Comparison of ENCODE assay signal across 15 cellular contexts in the genomic region with DNA sequence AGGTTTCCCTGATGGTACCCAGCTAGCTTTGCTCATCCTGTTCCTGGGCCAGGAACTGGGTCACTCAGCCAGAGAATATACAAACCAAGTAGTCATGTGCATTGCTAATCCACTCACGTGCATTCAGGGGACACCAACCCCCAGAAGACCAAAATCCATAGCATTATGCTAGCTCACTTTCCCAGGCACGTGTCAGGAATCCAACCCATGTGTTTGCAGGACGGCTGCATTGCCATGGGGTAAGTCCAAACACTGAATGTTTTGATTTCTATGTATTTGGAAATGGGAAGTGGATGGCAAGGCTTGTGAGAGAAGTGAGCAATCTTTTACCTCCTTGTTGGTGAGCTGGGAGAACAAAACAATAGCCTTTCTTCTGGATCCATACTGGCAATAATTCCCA.
A peak's percentile ranks its signal among the peaks of the same experiment; 100 is the strongest.
DNase-seq lines count a peak whose midpoint lies in the region; ATAC-seq and TF ChIP-seq lines count a peak whose summit lies in the region.
"Had no signal": no experiment of that assay in that cellular context is flagged by ENCODE, and none has a peak within 500 bp of the region (broad histone marks: within the 10 kb centered on the region; RNA-seq: fewer than 3 reads in every experiment).

No MANE protein-coding gene starts in this region.

- peak overlapping the region in 2 of 11 experiments; percentile 50 to 53; a peak in 4 of 22 replicates for H3K9ac ChIP-seq in BLaER1 treated with 17β-estradiol and CSF1 and Interleukin-3, amounts not matched to agents 10 nM and 100 nM

- peaks cover 0 to 44% (median 17%) of the 10 kb centered on the region in 11 experiments; a peak in 13 of 22 replicates for H4K20me1 ChIP-seq in BLaER1 treated with 17β-estradiol and CSF1 and Interleukin-3, amounts not matched to agents 10 nM and 100 nM

- no peaks in the 10 kb centered on the region for H3K27me3 ChIP-seq in BLaER1 treated with 17β-estradiol and CSF1 and Interleukin-3, amounts not matched to agents 10 nM and 100 nM
- H3K27me3 ChIP-seq in neutrophil (no peaks in the 10 kb centered on the region), heart right ventricle (no peaks in the 10 kb centered on the region)

- no peak for TF ChIP-seq CTCF in neutrophil (IDR thresholded peaks at IDR 0.05)
- no peak for TF ChIP-seq CTCF in heart right ventricle (IDR thresholded peaks at IDR 0.05)

- H3K36me3 ChIP-seq in BLaER1 treated with 17β-estradiol and CSF1 and Interleukin-3, amounts not matched to agents 10 nM and 100 nM: peaks cover 5 to 21% (median 13%) of the 10 kb centered on the region in 11 experiments; a peak in 20 of 22 replicates
- H3K36me3 ChIP-seq in neutrophil: peaks cover 4% of the 10 kb centered on the region
- peaks cover 0 to 10% (median 0%) of the 10 kb centered on the region in 9 donors for H3K36me3 ChIP-seq in heart right ventricle

- peaks cover 0 to 6% (median 0%) of the 10 kb centered on the region in 11 experiments; a peak in 1 of 22 replicates for H3K9me3 ChIP-seq in BLaER1 treated with 17β-estradiol and CSF1 and Interleukin-3, amounts not matched to agents 10 nM and 100 nM (replicated peaks in 1 of 11)
- H3K9me3 ChIP-seq in neutrophil (no peaks in the 10 kb centered on the region), heart right ventricle (no peaks in the 10 kb centered on the region)
- H3K9me3 ChIP-seq: left ventricle myocardium inferior had no signal

- peak; percentile 46 for DNase-seq in HT1080 (ENCODE audit: low read depth)
- no peak for DNase-seq in DMS53 (lab: John Stamatoyannopoulos, UW)
- no peak for DNase-seq in heart right ventricle
- no peak for DNase-seq in NCI-H2029 treated with DMSO at 0.1 percent for 48 hours (lab: John Stamatoyannopoulos, UW)
- DNase-seq: cortex of kidney, erythroblast, left ventricle myocardium inferior, NCI-H1930, nephron progenitor cell, T-helper 17 cell had no signal

- H3K27ac Mint-ChIP-seq in dendritic cell treated with granulocyte-macrophage colony-stimulating factor and Interleukin-4, amounts not matched to agents 40 ng/mL and 50 ng/mL, for 4 days: peak overlapping the region; percentile 96
- H3K27ac Mint-ChIP-seq: nephron progenitor cell had no signal

- no peaks in the 10 kb centered on the region for H3K9me3 Mint-ChIP-seq in dendritic cell treated with granulocyte-macrophage colony-stimulating factor and Interleukin-4, amounts not matched to agents 40 ng/mL and 50 ng/mL, for 4 days

- intact Hi-C loops in dendritic cell treated with granulocyte-macrophage colony-stimulating factor and Interleukin-4, amounts not matched to agents 40 ng/mL and 50 ng/mL, for 4 days (cut with micrococcal nuclease): loop anchor here (1.0 kb wide), 1 partner anchor 18 kb away; no protein-coding TSS in a partner anchor
- intact Hi-C loops in heart right ventricle (cut with DNase I): no loop called here

- WGBS in heart right ventricle, 2 donors: 63 to 68% methylated on average over 3 of the region's 3 CpGs

- no peaks in the 10 kb centered on the region for H3K27me3 Mint-ChIP-seq in dendritic cell treated with granulocyte-macrophage colony-stimulating factor and Interleukin-4, amounts not matched to agents 40 ng/mL and 50 ng/mL, for 4 days
- H3K27me3 Mint-ChIP-seq: B cell, T-helper 17 cell had no signal

- peaks cover 45% of the 10 kb centered on the region for H3K4me1 Mint-ChIP-seq in dendritic cell treated with granulocyte-macrophage colony-stimulating factor and Interleukin-4, amounts not matched to agents 40 ng/mL and 50 ng/mL, for 4 days (ENCODE audit: low read depth)

- H3K4me2 ChIP-seq in BLaER1 treated with 17β-estradiol and CSF1 and Interleukin-3, amounts not matched to agents 10 nM and 100 nM: peak overlapping the region; percentile 40 to 87 (median 68)

- ATAC-seq in heart right ventricle (no peak), HG02759 (IDR thresholded peaks at IDR 0.05; ENCODE audit: unreplicated experiment) (no peak)

- peak overlapping the region; percentile 13 for H3K4me3 Mint-ChIP-seq in dendritic cell treated with granulocyte-macrophage colony-stimulating factor and Interleukin-4, amounts not matched to agents 40 ng/mL and 50 ng/mL, for 4 days
- H3K4me3 Mint-ChIP-seq: B cell, nephron progenitor cell, T-helper 17 cell had no signal

- H3K36me3 Mint-ChIP-seq in dendritic cell treated with granulocyte-macrophage colony-stimulating factor and Interleukin-4, amounts not matched to agents 40 ng/mL and 50 ng/mL, for 4 days (ENCODE audit: low read depth): peaks cover 12% of the 10 kb centered on the region

- peaks cover 22 to 37% (median 29%) of the 10 kb centered on the region in 10 experiments for H3K4me1 ChIP-seq in BLaER1 treated with 17β-estradiol and CSF1 and Interleukin-3, amounts not matched to agents 10 nM and 100 nM
- H3K4me1 ChIP-seq in neutrophil (ENCODE audit: control insufficient read depth in 1 of 2, insufficient read depth in 1 of 2, low read depth in 1 of 2, low read length in 1 of 2): peaks cover 21 to 23% of the 10 kb centered on the region in 2 experiments
- H3K4me1 ChIP-seq in heart right ventricle: peaks cover 3 to 36% (median 22%) of the 10 kb centered on the region in 9 donors

- H3K27ac ChIP-seq in BLaER1 treated with 17β-estradiol and CSF1 and Interleukin-3, amounts not matched to agents 10 nM and 100 nM: peak overlapping the region in 8 of 11 experiments; percentile 9 to 76 (median 34); a peak in 12 of 22 replicates
- H3K27ac ChIP-seq in neutrophil (peak overlapping the region; percentile 80), heart right ventricle (peak overlapping the region in 1 of 10 donors; percentile 65)
- H3K27ac ChIP-seq: left ventricle myocardium inferior had no signal

- H3K4me3 ChIP-seq in BLaER1 treated with 17β-estradiol and CSF1 and Interleukin-3, amounts not matched to agents 10 nM and 100 nM: no peak overlapping the region
- H3K4me3 ChIP-seq in neutrophil (ENCODE audit: low read depth in 1 of 2, low read length in 1 of 2) (peak overlapping the region in 1 of 2 experiments; percentile 36), heart right ventricle (no peak overlapping the region)
- H3K4me3 ChIP-seq: left ventricle myocardium inferior had no signal
